ENCODE assay signal across 24 cellular contexts in genomic region chr2:47658646-47659320, GRCh38.
DNase-seq lines count a peak whose midpoint lies in the region; ATAC-seq, FAIRE-seq and TF ChIP-seq lines count a peak whose summit lies in the region.
"Had no signal": no experiment of that assay in that cellular context is flagged by ENCODE, and none has a peak within 500 bp of the region (broad histone marks: within the 10 kb centered on the region; RNA-seq: fewer than 3 reads in every experiment).

No MANE protein-coding gene starts in this region.

- H3K4me2 ChIP-seq in DOHH2 (ENCODE audit: low read length) (peak overlapping the region; percentile 87), K562 (ENCODE audit: insufficient read depth, low read length) (no peak overlapping the region), smooth muscle cell (no peak overlapping the region)
- H3K4me2 ChIP-seq: SK-N-SH had no signal

- H3K9me3 ChIP-seq in DOHH2 (ENCODE audit: control insufficient read depth, insufficient read depth, low read length) (no peaks in the 10 kb centered on the region), K562 (replicated peaks; ENCODE audit: control insufficient read depth, insufficient read depth, low read depth, low read length) (no peaks in the 10 kb centered on the region), smooth muscle cell (replicated peaks; ENCODE audit: low read depth) (no peaks in the 10 kb centered on the region)
- H3K9me3 ChIP-seq: HAP-1, SK-N-SH had no signal

- H3K9ac ChIP-seq in K562 (ENCODE audit: insufficient read depth in 1 of 2, low read depth in 2 of 2, low read length in 2 of 2) (no peak overlapping the region), smooth muscle cell (ENCODE audit: low read depth) (no peak overlapping the region)
- H3K9ac ChIP-seq: SK-N-SH had no signal

- H3K27ac ChIP-seq in DOHH2 (ENCODE audit: low read depth, low read length), result peak overlapping the region; percentile 97
- H3K27ac ChIP-seq in K562 (ENCODE audit: extremely low read depth, low read depth, low read length), result no peak overlapping the region
- no peak overlapping the region for H3K27ac ChIP-seq in smooth muscle cell (ENCODE audit: low read depth)

- H3K79me2 ChIP-seq in DOHH2 (ENCODE audit: control insufficient read depth, low read length), result peaks cover 48% of the 10 kb centered on the region
- H3K79me2 ChIP-seq in K562 (ENCODE audit: control insufficient read depth, insufficient read depth, low read length), result no peaks in the 10 kb centered on the region
- H3K79me2 ChIP-seq in smooth muscle cell (ENCODE audit: low read depth), result no peaks in the 10 kb centered on the region

- no peak for DNase-seq in GM19239 (ENCODE audit: insufficient read length, low spot score)
- DNase-seq in K562 (ENCODE audit: extremely low read depth in 1 of 4, low spot score in 3 of 4), result no peak
- peak; percentile 19 for DNase-seq in sciatic nerve (ENCODE audit: low spot score)
- DNase-seq in smooth muscle cell (lab: John Stamatoyannopoulos, UW; ENCODE audit: unreplicated experiment), result no peak
- no peak for DNase-seq in T-helper 2 cell
- no peak for DNase-seq in activated CD4-positive, CD25-positive, alpha-beta regulatory T cell (lab: John Stamatoyannopoulos, UW)
- DNase-seq: AML-193; Calu3; CD4-positive, alpha-beta T cell; DMS53; KG1; MV-4-11; NCI-H1417; NCI-H187 treated with DMSO at 0.1 percent for 48 hours; NCI-H2227 treated with DMSO at 0.1 percent for 48 hours; NCI-H510A treated with DMSO at 0.1 percent for 48 hours; NCI-H774; PC-3; RPMI8226; SHP77 treated with DMSO at 0.1 percent for 48 hours; SK-N-SH; T-helper 1 cell had no signal

- WGBS in K562 (ENCODE audit: insufficient coverage, low coverage, missing lambda C conversion rate), result 2% methylated on average over 9 of the region's 9 CpGs
- 83% methylated on average over 9 of the region's 9 CpGs for WGBS in smooth muscle cell (ENCODE audit: low lambda C conversion rate)

- no TSS peak for BruUV-seq in K562 (replicated peaks; lab: Mats Ljungman, UMichigan)

- no peak overlapping the region for H2AFZ ChIP-seq in K562 (ENCODE audit: low read depth, low read length)
- no peak overlapping the region for H2AFZ ChIP-seq in smooth muscle cell (ENCODE audit: low read depth)

- peaks cover 48% of the 10 kb centered on the region for H3F3A ChIP-seq in DOHH2 (ENCODE audit: control insufficient read depth, insufficient read depth)
- H3F3A ChIP-seq in smooth muscle cell (ENCODE audit: low read depth), result no peaks in the 10 kb centered on the region

- no peaks in the 10 kb centered on the region for H3K27me3 ChIP-seq in DOHH2 (ENCODE audit: control insufficient read depth, low read length)
- peaks cover 3 to 34% of the 10 kb centered on the region in 2 experiments; a peak in 3 of 5 replicates for H3K27me3 ChIP-seq in K562 (ENCODE audit: control insufficient read depth in 2 of 2, insufficient read depth in 2 of 2, low read length in 2 of 2)
- no peaks in the 10 kb centered on the region for H3K27me3 ChIP-seq in smooth muscle cell (ENCODE audit: low read depth)

- peak overlapping the region; percentile 78 for H3K4me3 ChIP-seq in DOHH2 (ENCODE audit: low read length)
- no peak overlapping the region for H3K4me3 ChIP-seq in K562
- H3K4me3 ChIP-seq in smooth muscle cell, result no peak overlapping the region
- H3K4me3 ChIP-seq: HAP-1 had no signal

- peak; percentile 17 to 39; a peak in 1 of 4 replicates for TF ChIP-seq RAD21 in K562 (CRISPR knock-in tag; conservative IDR thresholded peaks at IDR 0.05 in 1 of 2, IDR thresholded peaks at IDR 0.05 in 1 of 2)

- in situ Hi-C loops in K562 (cut with MboI), result no loop called here

- H4K20me1 ChIP-seq in DOHH2 (ENCODE audit: control insufficient read depth, insufficient read depth, low read depth, low read length), result no peaks in the 10 kb centered on the region
- H4K20me1 ChIP-seq in K562 (replicated peaks; ENCODE audit: control insufficient read depth, insufficient read depth, low read length), result peaks cover 6% of the 10 kb centered on the region; the same call in 1 of the 2 replicates
- H4K20me1 ChIP-seq in smooth muscle cell (ENCODE audit: low read depth), result no peaks in the 10 kb centered on the region

- intact Hi-C loops in K562 (cut with micrococcal nuclease) (loop anchor here (5.0 kb wide), 1 partner anchor 109 kb away; no protein-coding TSS in a partner anchor), sciatic nerve (cut with DNase I) (no loop called here)

- H3K36me3 ChIP-seq in DOHH2 (ENCODE audit: control insufficient read depth, low read length), result peaks cover 27% of the 10 kb centered on the region
- no peaks in the 10 kb centered on the region for H3K36me3 ChIP-seq in K562 (ENCODE audit: control insufficient read depth, insufficient read depth, low read length)
- H3K36me3 ChIP-seq in smooth muscle cell (ENCODE audit: low read depth), result no peaks in the 10 kb centered on the region
- H3K36me3 ChIP-seq: HAP-1 had no signal

- POLR2A ChIA-PET in K562 (lab: Yijun Ruan, JAX), result interaction anchor here (0.6 kb wide), 1 partner anchor 112 kb away, joined by 3 read pairs; no protein-coding TSS in a partner anchor

- peaks cover 1% of the 10 kb centered on the region for H3K9me1 ChIP-seq in K562 (ENCODE audit: control insufficient read depth, insufficient read depth, low read length)

- H3K4me1 ChIP-seq in DOHH2 (ENCODE audit: control insufficient read depth, low read length), result peaks cover 95% of the 10 kb centered on the region
- H3K4me1 ChIP-seq in K562 (replicated peaks in 1 of 2; ENCODE audit: control insufficient read depth in 2 of 2, insufficient read depth in 2 of 2, low read length in 2 of 2), result peaks cover 0 to 9% of the 10 kb centered on the region in 2 experiments; a peak in 3 of 5 replicates
- peaks cover 8% of the 10 kb centered on the region for H3K4me1 ChIP-seq in smooth muscle cell (ENCODE audit: low read depth)

- TF ChIP-seq CTCF in DOHH2 (IDR thresholded peaks at IDR 0.05; ENCODE audit: low read depth, low read length, poor library complexity, severe bottlenecking) (peak; percentile 15), K562 (IDR thresholded peaks at IDR 0.05 in 2 of 3, conservative IDR thresholded peaks at IDR 0.05 in 1 of 3; ENCODE audit: insufficient read depth in 2 of 3, low read depth in 1 of 3, low read length in 3 of 3) (0 out of 6 replicates have a peak, but pooled peaks of 1 of the 3 experiments have one; percentile 4), smooth muscle cell (IDR thresholded peaks at IDR 0.05; ENCODE audit: borderline replicate concordance, insufficient read depth, poor library complexity, severe bottlenecking) (no peak)

- TF ChIP-seq POLR2A in K562 (conservative IDR thresholded peaks at IDR 0.05), result no peak

- H3K9me2 ChIP-seq in DOHH2 (replicated peaks; ENCODE audit: control insufficient read depth, low read length), result no peaks in the 10 kb centered on the region
- H3K9me2 ChIP-seq: SK-N-SH had no signal

- CTCF ChIA-PET in K562 (lab: Yijun Ruan, JAX; ENCODE audit: low intra/inter-chr PET ratio), result no interaction called here

- FAIRE-seq in GM19239 (lab: Jason Lieb, UNC), result peak; percentile 40
- FAIRE-seq in K562 (lab: Jason Lieb, UNC), result no peak

- ATAC-seq in K562 (no peak), sciatic nerve (no peak)
- ATAC-seq: PC-3 had no signal

- no peak for TF ChIP-seq EP300 in K562 (IDR thresholded peaks at IDR 0.05; ENCODE audit: low read length)

TF ChIP-seq in K562, 482 proteins besides CTCF, POLR2A, EP300 and RAD21:
- TF ChIP-seq COPS2 (conservative IDR thresholded peaks at IDR 0.05) (no peak), ZKSCAN1 (IDR thresholded peaks at IDR 0.05; ENCODE audit: low read depth, low read length) (no peak), MAFG (tag; conservative IDR thresholded peaks at IDR 0.05) (no peak)
